In genomic region chr18:22179174-22179573, GRCh38 we compare ENCODE assay signal across 16 cellular contexts. TPM values are rescaled to one million over a fixed set of nuclear protein-coding genes. Genes with fewer than 3 reads are reported as not detected.
DNase-seq lines count a peak whose midpoint lies in the region; ATAC-seq and TF ChIP-seq lines count a peak whose summit lies in the region.
"Had no signal": no experiment of that assay in that cellular context is flagged by ENCODE, and none has a peak within 500 bp of the region (broad histone marks: within the 10 kb centered on the region; RNA-seq: fewer than 3 reads in every experiment).

No MANE protein-coding gene starts in this region.

- H3K4me3 ChIP-seq in body of pancreas (no peak overlapping the region), thoracic aorta (peak overlapping the region; percentile 100)

- intact Hi-C loops in body of pancreas (cut with DNase I), result loop anchor here (10.0 kb wide), 2 partner anchors 184 to 386 kb away; no protein-coding TSS in a partner anchor

- DNase-seq in LoVo (ENCODE audit: low spot score) (peak; percentile 65), body of pancreas (no peak), iris pigment epithelial cell (ENCODE audit: low read depth) (peak; percentile 53), thoracic aorta (ENCODE audit: low spot score) (no peak), putamen (ENCODE audit: low spot score) (no peak), NCI-H2171 treated with DMSO at 0.1 percent for 48 hours (lab: John Stamatoyannopoulos, UW) (no peak)
- DNase-seq: activated CD8-positive, alpha-beta memory T cell treated with anti-CD3 and anti-CD28 coated beads for 24 hours; CD8-positive, alpha-beta T cell; effector CD8-positive, alpha-beta T cell; HCEC 1CT; head of caudate nucleus; immature natural killer cell; NCI-H1930; substantia nigra; T1000 had no signal

- no peak for TF ChIP-seq CTCF in body of pancreas (IDR thresholded peaks at IDR 0.05)
- TF ChIP-seq CTCF in thoracic aorta (IDR thresholded peaks at IDR 0.05), result no peak

- H3K36me3 ChIP-seq in body of pancreas (replicated peaks in 1 of 2; ENCODE audit: insufficient read depth in 1 of 2, low read depth in 2 of 2) (peaks cover 0 to 2% of the 10 kb centered on the region in 2 donors), thoracic aorta (peaks cover 13% of the 10 kb centered on the region)

- H3K9me3 ChIP-seq in body of pancreas, result no peaks in the 10 kb centered on the region
- no peaks in the 10 kb centered on the region for H3K9me3 ChIP-seq in thoracic aorta

- peaks cover 68% of the 10 kb centered on the region for H3K4me1 ChIP-seq in body of pancreas
- peaks cover 41 to 57% of the 10 kb centered on the region in 2 donors for H3K4me1 ChIP-seq in thoracic aorta (ENCODE audit: control insufficient read depth in 1 of 2, low read depth in 2 of 2)

- ATAC-seq in body of pancreas, result no peak
- ATAC-seq in thoracic aorta (ENCODE audit: insufficient number of reproducible peaks, low FRiP score, low read depth), result no peak
- no peak for ATAC-seq in HG02973 (IDR thresholded peaks at IDR 0.05; ENCODE audit: unreplicated experiment)
- ATAC-seq: CD8-positive, alpha-beta T cell had no signal

- H3K27ac ChIP-seq in body of pancreas, result peak overlapping the region in 3 of 4 donors; percentile 98 to 100 (median 99)
- peak overlapping the region; percentile 87 to 95 for H3K27ac ChIP-seq in thoracic aorta

- TF ChIP-seq POLR2A in body of pancreas (IDR thresholded peaks at IDR 0.05), result no peak

- H3K27me3 ChIP-seq in body of pancreas (no peaks in the 10 kb centered on the region), thoracic aorta (replicated peaks; ENCODE audit: insufficient read depth) (no peaks in the 10 kb centered on the region)

RNA-seq across cellular contexts. Expression of gene GATA6, which starts 9.8 kb away (rescaled TPM):
- total RNA-seq in body of pancreas, result 100 to 1,000 TPM in 1 of 2 donors, 10 to 100 TPM in 1; 41.8 to 114 TPM
- 10 to 100 TPM; 92.7 to 92.8 TPM for total RNA-seq in thoracic aorta

Comparison
In these comparisons a context has a peak if more than half of its experiments do, and no peak if none do; other contexts are left out.
1. DNase-seq: peak in LoVo (single experiment) and iris pigment epithelial cell (single experiment); none in body of pancreas (0 of 4), thoracic aorta (single experiment), putamen (single experiment) and NCI-H2171 treated with DMSO at 0.1 percent for 48 hours (single experiment).